In the genomic region with DNA sequence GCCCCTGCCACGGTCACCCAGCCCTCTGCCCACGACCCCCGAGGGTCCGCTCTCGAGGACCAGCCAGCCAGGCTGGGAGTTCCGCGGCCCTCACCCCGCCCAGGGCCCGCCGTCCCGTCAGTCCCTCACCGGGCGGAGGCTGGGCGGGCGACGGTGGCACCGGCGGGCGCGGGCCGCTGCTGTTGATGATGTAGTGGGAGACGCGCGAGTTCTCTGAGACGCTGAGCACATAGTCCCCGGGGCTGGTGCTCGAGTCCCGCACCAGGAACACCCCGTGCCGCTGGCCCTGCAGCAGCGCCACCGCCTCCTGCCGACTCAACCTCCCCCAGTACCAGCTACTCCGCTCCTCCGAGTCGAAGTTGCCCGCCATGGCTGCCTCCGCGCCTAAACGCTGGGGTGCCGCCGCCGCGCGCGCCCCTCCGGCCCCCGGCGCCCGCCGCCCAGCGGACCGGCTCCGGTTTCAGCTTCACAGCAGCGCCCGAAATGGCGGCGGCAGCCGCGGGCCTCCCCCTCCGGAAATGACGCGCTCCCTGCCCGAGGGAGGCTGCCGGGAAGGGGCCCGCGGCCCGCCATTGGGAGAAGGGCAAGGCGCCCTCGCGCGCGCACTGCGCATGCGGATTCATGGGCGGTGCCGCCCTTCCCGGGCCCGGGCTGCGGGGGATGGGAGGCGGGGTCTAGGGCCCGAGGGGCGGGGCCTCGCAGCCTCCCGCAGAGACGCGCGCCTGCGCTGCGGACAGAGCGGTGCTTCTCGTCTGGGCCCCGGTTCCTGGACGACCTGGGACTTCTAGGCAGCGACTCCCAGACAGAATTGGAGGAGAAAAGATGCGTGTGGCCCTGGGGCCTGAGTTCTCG, we compare ENCODE assay signal across 8 cellular contexts.
DNase-seq lines count a peak whose midpoint lies in the region; ATAC-seq and TF ChIP-seq lines count a peak whose summit lies in the region.

TSS of gene CRK (minus strand) at position 485 of the 852 bp plus-strand sequence. CDS start at position 370, 115 bp downstream.

- DNase-seq in AG09319 (ENCODE audit: extremely low read depth, low read depth) (peak; percentile 89), NCI-H446 (lab: John Stamatoyannopoulos, UW) (peak; percentile 88 to 98), cerebellar cortex (ENCODE audit: low spot score) (peak; percentile 93), islet precursor cell (peak; percentile 99)
- peak; percentile 99 for DNase-seq in activated CD4-positive, CD25-positive, alpha-beta regulatory T cell treated with anti-CD3 and anti-CD28 coated beads, Interleukin-2, amount 50 U/mL, for 72 hours
- peak; percentile 99 for DNase-seq in stimulated activated CD4-positive, alpha-beta T cell treated with anti-CD3 and anti-CD28 coated beads, Interleukin-12 subunit alpha, Interleukin-12 subunit beta, amount 100 ng/mL, for 4 hours

- ATAC-seq in GM19025 (IDR thresholded peaks at IDR 0.05; ENCODE audit: low read depth, unreplicated experiment) (peak; percentile 89), HG03342 (IDR thresholded peaks at IDR 0.05; ENCODE audit: unreplicated experiment) (peak; percentile 78)

- TF ChIP-seq CTCF in AG09319 (IDR thresholded peaks at IDR 0.05; ENCODE audit: low read depth, low read length): no peak

Comparison
In these comparisons a context has a peak if more than half of its experiments do, and no peak if none do; other contexts are left out.
1. Peak in every context shown above with its lines: DNase-seq and ATAC-seq.